ENCODE assay signal across 27 cellular contexts in genomic region chr1:244813327-244813726, GRCh38.
"Had no signal": no experiment of that assay in that cellular context is flagged by ENCODE, and none has a peak within 500 bp of the region (broad histone marks: within the 10 kb centered on the region; RNA-seq: fewer than 3 reads in every experiment).

No MANE protein-coding gene starts in this region.

- H3K4me3 Mint-ChIP-seq: dendritic cell treated with granulocyte-macrophage colony-stimulating factor and Interleukin-4, amounts not matched to agents 40 ng/mL and 50 ng/mL, for 4 days; naive thymus-derived CD8-positive, alpha-beta T cell; nephron progenitor cell; stimulated activated naive CD8-positive, alpha-beta T cell treated with anti-CD3 and anti-CD28 coated beads, Interleukin-15, amount 100 ng/mL, for 72 hours had no signal

- H3K4me3 ChIP-seq: colonic mucosa, esophagus squamous epithelium, heart right ventricle, left lung, psoas muscle, skin epidermis, suprapubic skin, transverse colon, vagina had no signal

- H3K27ac ChIP-seq: colonic mucosa, esophagus squamous epithelium, heart right ventricle, left lung, psoas muscle, skin epidermis, suprapubic skin, transverse colon, vagina had no signal

- FAIRE-seq: islet of Langerhans had no signal

- DNase-seq: colonic mucosa; effector CD8-positive, alpha-beta T cell; erythroblast; esophagus squamous epithelium; foreskin melanocyte; glutamatergic neuron; heart right ventricle; hippocampal formation; left cardiac atrium; left lung; mesenchymal stem cell; naive thymus-derived CD8-positive, alpha-beta T cell; nephron progenitor cell; nucleus accumbens; posterior cingulate gyrus; psoas muscle; right cardiac atrium; stimulated activated CD4-positive, alpha-beta T cell treated with anti-CD3 and anti-CD28 coated beads, Interleukin-15, amount 100 ng/mL, for 24 hours; stimulated activated CD4-positive, alpha-beta T cell treated with anti-CD3 and anti-CD28 coated beads, Interleukin-2, amount 100 ng/mL, for 48 hours; stimulated activated naive CD4-positive, alpha-beta T cell; stimulated activated naive CD8-positive, alpha-beta T cell treated with anti-CD3 and anti-CD28 coated beads, Interleukin-15, amount 100 ng/mL, for 72 hours; transverse colon had no signal

- H3K4me1 ChIP-seq: colonic mucosa, esophagus squamous epithelium, left lung, psoas muscle, suprapubic skin, transverse colon, vagina had no signal

- H3K27me3 ChIP-seq: colonic mucosa, left lung, suprapubic skin, vagina had no signal

- H3K36me3 Mint-ChIP-seq: naive thymus-derived CD8-positive, alpha-beta T cell had no signal

- H3K9me3 Mint-ChIP-seq: dendritic cell treated with granulocyte-macrophage colony-stimulating factor and Interleukin-4, amounts not matched to agents 40 ng/mL and 50 ng/mL, for 4 days; naive thymus-derived CD8-positive, alpha-beta T cell; nephron progenitor cell; stimulated activated naive CD8-positive, alpha-beta T cell treated with anti-CD3 and anti-CD28 coated beads, Interleukin-15, amount 100 ng/mL, for 72 hours had no signal

- H3K9me3 ChIP-seq: colonic mucosa, esophagus squamous epithelium, heart right ventricle, left lung, psoas muscle, suprapubic skin, transverse colon, vagina had no signal

- H3K27ac Mint-ChIP-seq: nephron progenitor cell; stimulated activated naive CD8-positive, alpha-beta T cell treated with anti-CD3 and anti-CD28 coated beads, Interleukin-15, amount 100 ng/mL, for 72 hours had no signal

- H3K36me3 ChIP-seq: colonic mucosa, esophagus squamous epithelium, heart right ventricle, left lung, suprapubic skin, transverse colon, vagina had no signal

- H3K4me1 Mint-ChIP-seq: nephron progenitor cell had no signal

- ATAC-seq: heart right ventricle; left cardiac atrium; left lung; naive thymus-derived CD8-positive, alpha-beta T cell; right cardiac atrium; stimulated activated naive CD8-positive, alpha-beta T cell treated with anti-CD3 and anti-CD28 coated beads, Interleukin-15, amount 100 ng/mL, for 72 hours had no signal
